Comparison of ENCODE assay signal across 1 cellular context in the genomic region with DNA sequence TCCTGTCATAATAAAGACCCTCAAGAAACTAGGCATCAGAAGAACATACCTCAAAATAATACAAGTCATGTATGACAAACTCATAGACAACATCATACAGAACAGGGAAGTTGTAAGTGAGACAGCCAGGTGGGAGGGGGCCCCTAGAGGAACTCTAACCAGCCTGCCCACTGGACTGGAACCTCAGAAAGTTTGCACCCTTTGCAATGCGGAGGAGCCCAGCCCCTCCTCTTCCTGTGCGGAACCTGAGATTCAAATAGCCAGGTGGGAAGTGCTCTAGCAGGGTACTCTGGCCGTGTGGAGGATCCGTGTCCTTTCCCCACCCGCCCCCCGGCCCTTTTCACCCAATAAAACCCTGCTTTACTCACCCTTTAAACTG.
TF ChIP-seq lines count a peak whose summit lies in the region.

No MANE protein-coding gene starts in this region.

TF ChIP-seq in GM23338, 12 proteins besides CTCF, POLR2A, EP300 and RAD21 (continued from another document):
- TF ChIP-seq, protein P1, sequence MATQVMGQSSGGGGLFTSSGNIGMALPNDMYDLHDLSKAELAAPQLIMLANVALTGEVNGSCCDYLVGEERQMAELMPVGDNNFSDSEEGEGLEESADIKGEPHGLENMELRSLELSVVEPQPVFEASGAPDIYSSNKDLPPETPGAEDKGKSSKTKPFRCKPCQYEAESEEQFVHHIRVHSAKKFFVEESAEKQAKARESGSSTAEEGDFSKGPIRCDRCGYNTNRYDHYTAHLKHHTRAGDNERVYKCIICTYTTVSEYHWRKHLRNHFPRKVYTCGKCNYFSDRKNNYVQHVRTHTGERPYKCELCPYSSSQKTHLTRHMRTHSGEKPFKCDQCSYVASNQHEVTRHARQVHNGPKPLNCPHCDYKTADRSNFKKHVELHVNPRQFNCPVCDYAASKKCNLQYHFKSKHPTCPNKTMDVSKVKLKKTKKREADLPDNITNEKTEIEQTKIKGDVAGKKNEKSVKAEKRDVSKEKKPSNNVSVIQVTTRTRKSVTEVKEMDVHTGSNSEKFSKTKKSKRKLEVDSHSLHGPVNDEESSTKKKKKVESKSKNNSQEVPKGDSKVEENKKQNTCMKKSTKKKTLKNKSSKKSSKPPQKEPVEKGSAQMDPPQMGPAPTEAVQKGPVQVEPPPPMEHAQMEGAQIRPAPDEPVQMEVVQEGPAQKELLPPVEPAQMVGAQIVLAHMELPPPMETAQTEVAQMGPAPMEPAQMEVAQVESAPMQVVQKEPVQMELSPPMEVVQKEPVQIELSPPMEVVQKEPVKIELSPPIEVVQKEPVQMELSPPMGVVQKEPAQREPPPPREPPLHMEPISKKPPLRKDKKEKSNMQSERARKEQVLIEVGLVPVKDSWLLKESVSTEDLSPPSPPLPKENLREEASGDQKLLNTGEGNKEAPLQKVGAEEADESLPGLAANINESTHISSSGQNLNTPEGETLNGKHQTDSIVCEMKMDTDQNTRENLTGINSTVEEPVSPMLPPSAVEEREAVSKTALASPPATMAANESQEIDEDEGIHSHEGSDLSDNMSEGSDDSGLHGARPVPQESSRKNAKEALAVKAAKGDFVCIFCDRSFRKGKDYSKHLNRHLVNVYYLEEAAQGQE (IDR thresholded peaks at IDR 0.05; ENCODE audit: unreplicated experiment), result no peak
- TF ChIP-seq EZH2phosphoT487 (IDR thresholded peaks at IDR 0.05; ENCODE audit: unreplicated experiment), result no peak
TF ChIP-seq in GM23338: peak in this region for 0.
